19 cellular contexts compared by ENCODE assay signal in genomic region chr15:32952062-32952461, GRCh38.
"Had no signal": no experiment of that assay in that cellular context is flagged by ENCODE, and none has a peak within 500 bp of the region (broad histone marks: within the 10 kb centered on the region; RNA-seq: fewer than 3 reads in every experiment).

No MANE protein-coding gene starts in this region.

- H3K4me1 ChIP-seq: colonic mucosa, left lung, transverse colon had no signal

- H3K4me3 ChIP-seq: colonic mucosa, gastroesophageal sphincter, heart left ventricle, left lung, ovary, suprapubic skin, transverse colon had no signal

- H3K9me3 ChIP-seq: colonic mucosa, gastroesophageal sphincter, left lung, ovary, transverse colon had no signal

- DNase-seq: activated CD4-positive, alpha-beta memory T cell treated with anti-CD3 and anti-CD28 coated beads for 36 hours; activated CD4-positive, alpha-beta T cell treated with anti-CD3 and anti-CD28 coated beads for 36 hours; activated effector memory CD4-positive, alpha-beta T cell treated with Interleukin-2 at 50 U/mL for 16 hours; activated naive CD4-positive, alpha-beta T cell treated with anti-CD3 and anti-CD28 coated beads, Interleukin-2, amount 10 ng/mL, durations not matched to agents 7 days and 5 days; activated naive CD8-positive, alpha-beta T cell treated with anti-CD3 and anti-CD28 coated beads, Interleukin-2, amount 50 U/mL, for 24 hours; activated T-cell treated with anti-CD3 and anti-CD28 coated beads for 4 hours; aorta; brain microvascular endothelial cell; central memory CD4-positive, alpha-beta T cell; colonic mucosa; heart left ventricle; left lung; ovary; small intestine; stimulated activated CD4-positive, alpha-beta T cell treated with anti-CD3 and anti-CD28 coated beads, Interleukin-15, amount 100 ng/mL, for 24 hours; stimulated activated CD4-positive, alpha-beta T cell treated with anti-CD3 and anti-CD28 coated beads, Interleukin-2, amount 100 ng/mL, for 48 hours; transverse colon had no signal

- H3K27me3 ChIP-seq: brain microvascular endothelial cell, colonic mucosa, gastroesophageal sphincter, heart left ventricle, left lung, ovary, suprapubic skin, transverse colon had no signal

- H3K36me3 ChIP-seq: brain microvascular endothelial cell, colonic mucosa, gastroesophageal sphincter, heart left ventricle, left lung, ovary, suprapubic skin, transverse colon had no signal

- ATAC-seq: activated CD4-positive, alpha-beta T cell treated with anti-CD3 and anti-CD28 coated beads for 36 hours; activated naive CD8-positive, alpha-beta T cell treated with anti-CD3 and anti-CD28 coated beads, Interleukin-2, amount 50 U/mL, for 24 hours had no signal

- H3K27ac ChIP-seq: brain microvascular endothelial cell, colonic mucosa, gastroesophageal sphincter, heart left ventricle, left lung, ovary, suprapubic skin, transverse colon had no signal
